In genomic region chr13:24511019-24511823, GRCh38 we compare ENCODE assay signal across 8 cellular contexts. TPM values are rescaled to one million over a fixed set of nuclear protein-coding genes. Genes with fewer than 3 reads are reported as not detected.
DNase-seq lines count a peak whose midpoint lies in the region; ATAC-seq and TF ChIP-seq lines count a peak whose summit lies in the region.

No MANE protein-coding gene starts in this region.

- H3K27ac ChIP-seq in SJCRH30 (peak overlapping the region; percentile 76), hepatocyte (peak overlapping the region; percentile 96)

- H3K4me1 Mint-ChIP-seq in activated naive CD8-positive, alpha-beta T cell treated with anti-CD3 and anti-CD28 coated beads, Interleukin-2, amount 10 ng/mL, durations not matched to agents 7 days and 5 days: peaks cover 25% of the 10 kb centered on the region

- H3K27me3 ChIP-seq in SJCRH30: no peaks in the 10 kb centered on the region
- H3K27me3 ChIP-seq in hepatocyte: no peaks in the 10 kb centered on the region
- no peaks in the 10 kb centered on the region for H3K27me3 ChIP-seq in skeletal muscle satellite cell (ENCODE audit: control insufficient read depth, insufficient read depth, low read length)

- H3K27ac Mint-ChIP-seq in activated naive CD8-positive, alpha-beta T cell treated with anti-CD3 and anti-CD28 coated beads, Interleukin-2, amount 10 ng/mL, durations not matched to agents 7 days and 5 days: peak overlapping the region; percentile 72

- peaks cover 50% of the 10 kb centered on the region for H3K79me2 ChIP-seq in hepatocyte

- H3K36me3 Mint-ChIP-seq in activated naive CD8-positive, alpha-beta T cell treated with anti-CD3 and anti-CD28 coated beads, Interleukin-2, amount 10 ng/mL, durations not matched to agents 7 days and 5 days: peaks cover 15% of the 10 kb centered on the region

- peak overlapping the region; percentile 73 for H3K4me2 ChIP-seq in hepatocyte
- H3K4me2 ChIP-seq in skeletal muscle satellite cell (ENCODE audit: low read length): peak overlapping the region; percentile 83

- H2AFZ ChIP-seq in hepatocyte: peak overlapping the region; percentile 85

- peaks cover 4% of the 10 kb centered on the region for H3K4me1 ChIP-seq in SJCRH30
- H3K4me1 ChIP-seq in hepatocyte (ENCODE audit: insufficient read depth): peaks cover 12% of the 10 kb centered on the region
- peaks cover 9% of the 10 kb centered on the region for H3K4me1 ChIP-seq in skeletal muscle satellite cell (ENCODE audit: control insufficient read depth, insufficient read depth, low read length)

- no peaks in the 10 kb centered on the region for H3K9me2 ChIP-seq in hepatocyte (replicated peaks; ENCODE audit: insufficient read depth)

- H3K9me3 Mint-ChIP-seq in activated naive CD8-positive, alpha-beta T cell treated with anti-CD3 and anti-CD28 coated beads, Interleukin-2, amount 10 ng/mL, durations not matched to agents 7 days and 5 days: no peaks in the 10 kb centered on the region

- POLR2A ChIA-PET in activated naive CD8-positive, alpha-beta T cell treated with anti-CD3 and anti-CD28 coated beads, Interleukin-2, amount 10 ng/mL, durations not matched to agents 7 days and 5 days (lab: Charles Lee): no interaction called here

- H3K27me3 Mint-ChIP-seq in activated naive CD8-positive, alpha-beta T cell treated with anti-CD3 and anti-CD28 coated beads, Interleukin-2, amount 10 ng/mL, durations not matched to agents 7 days and 5 days: peaks cover 2% of the 10 kb centered on the region

- peak; percentile 40 for ATAC-seq in HG03196 (IDR thresholded peaks at IDR 0.05; ENCODE audit: unreplicated experiment)
- peak; percentile 34 for ATAC-seq in activated naive CD8-positive, alpha-beta T cell treated with anti-CD3 and anti-CD28 coated beads, Interleukin-2, amount 10 ng/mL, durations not matched to agents 7 days and 5 days (ENCODE audit: low read depth)

- peak overlapping the region; percentile 91 for H3K9ac ChIP-seq in skeletal muscle satellite cell (ENCODE audit: low read depth, low read length)

- peak overlapping the region; percentile 82 for H3K4me3 Mint-ChIP-seq in activated naive CD8-positive, alpha-beta T cell treated with anti-CD3 and anti-CD28 coated beads, Interleukin-2, amount 10 ng/mL, durations not matched to agents 7 days and 5 days

- H3K36me3 ChIP-seq in SJCRH30 (no peaks in the 10 kb centered on the region; the same call in 1 of the 2 replicates), hepatocyte (replicated peaks; ENCODE audit: insufficient read depth, low read depth) (no peaks in the 10 kb centered on the region), skeletal muscle satellite cell (ENCODE audit: insufficient read depth, low read length) (no peaks in the 10 kb centered on the region)

- H3K4me3 ChIP-seq in SJCRH30 (peak overlapping the region; percentile 78), hepatocyte (peak overlapping the region; percentile 52), skeletal muscle satellite cell (ENCODE audit: low read length) (peak overlapping the region; percentile 90)

- WGBS in hepatocyte (ENCODE audit: low lambda C conversion rate, missing lambda C conversion rate): 73% methylated on average over 22 of the region's 22 CpGs

- TF ChIP-seq CTCF in hepatocyte (IDR thresholded peaks at IDR 0.05; ENCODE audit: poor library complexity): no peak

- H4K20me1 ChIP-seq in hepatocyte (ENCODE audit: insufficient read depth, poor library complexity, severe bottlenecking): peaks cover 9% of the 10 kb centered on the region

- peak; percentile 18 to 29 (median 18) for DNase-seq in NCI-H1417 (lab: John Stamatoyannopoulos, UW)
- no peak for DNase-seq in NCI-H1417 treated with DMSO at 0.1 percent for 48 hours (lab: John Stamatoyannopoulos, UW)
- peak; percentile 18 to 51 for DNase-seq in SJCRH30
- DNase-seq in activated naive CD8-positive, alpha-beta T cell treated with anti-CD3 and anti-CD28 coated beads, Interleukin-2, amount 10 ng/mL, durations not matched to agents 7 days and 5 days: peak; percentile 39
- peak; percentile 67 for DNase-seq in hepatocyte (ENCODE audit: low spot score)
- DNase-seq in OCI-M2 (lab: John Stamatoyannopoulos, UW; ENCODE audit: unreplicated experiment): no peak

- H3K9me3 ChIP-seq in SJCRH30 (replicated peaks) (no peaks in the 10 kb centered on the region), hepatocyte (ENCODE audit: low read depth) (no peaks in the 10 kb centered on the region), skeletal muscle satellite cell (replicated peaks; ENCODE audit: low read length) (no peaks in the 10 kb centered on the region)

RNA-seq across cellular contexts. Expression of gene PARP4, which starts 1.4 kb away (rescaled TPM):
- 49.9 and 54.0 TPM in 2 replicates for total RNA-seq in SJCRH30 (2014; rRNA removed; shearing (Covaris generic))
- total RNA-seq in activated naive CD8-positive, alpha-beta T cell treated with anti-CD3 and anti-CD28 coated beads, Interleukin-2, amount 10 ng/mL, durations not matched to agents 7 days and 5 days: 10 to 100 TPM; 66.3 to 69.4 TPM
- total RNA-seq in hepatocyte: 49.5 and 50.7 TPM in 2 replicates
- polyA plus RNA-seq in hepatocyte: 19.5 and 21.6 TPM in 2 replicates
- 46.3 and 49.4 TPM in 2 replicates for total RNA-seq in skeletal muscle satellite cell (2012; rRNA removed)

Comparison
In these comparisons a context has a peak if more than half of its experiments do, and no peak if none do; other contexts are left out.
1. DNase-seq: peak in NCI-H1417 (3 of 3), SJCRH30 (2 of 2), activated naive CD8-positive, alpha-beta T cell treated with anti-CD3 and anti-CD28 coated beads, Interleukin-2, amount 10 ng/mL, durations not matched to agents 7 days and 5 days (single experiment) and hepatocyte (single experiment); none in NCI-H1417 treated with DMSO at 0.1 percent for 48 hours (single experiment) and OCI-M2 (single experiment).
2. Peak in every context shown above with its lines, with median percentiles within 50 percentile points of each other: H3K4me3 ChIP-seq.